Comparison of ENCODE assay signal across 18 cellular contexts in the genomic region with DNA sequence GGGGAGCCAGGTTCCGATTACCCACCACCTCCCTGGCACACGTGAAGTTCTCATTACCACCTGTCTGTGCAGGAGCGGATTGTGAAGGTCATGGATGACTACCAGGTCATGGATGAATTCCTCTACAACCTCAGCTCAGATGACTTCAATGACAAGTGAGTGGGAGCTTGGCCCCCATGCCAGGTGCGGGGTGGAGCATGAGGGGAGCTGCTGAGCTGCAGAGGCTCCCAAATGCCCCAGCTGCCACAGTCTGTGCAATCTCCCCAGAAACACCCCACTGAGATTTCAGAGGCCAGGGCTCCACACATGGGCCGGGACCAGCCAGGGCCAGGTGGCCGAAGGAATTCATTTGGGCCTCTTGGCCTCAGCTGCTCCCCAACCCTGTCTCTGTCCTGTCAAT.
"Had no signal": no experiment of that assay in that cellular context is flagged by ENCODE, and none has a peak within 500 bp of the region (broad histone marks: within the 10 kb centered on the region; RNA-seq: fewer than 3 reads in every experiment).

No MANE protein-coding gene starts in this region.

- FAIRE-seq: TTC549 had no signal

- H3K27ac Mint-ChIP-seq: activated naive CD4-positive, alpha-beta T cell treated with anti-CD3 and anti-CD28 coated beads, Interleukin-2, amount 50 U/mL, for 24 hours; activated T-cell treated with anti-CD3 and anti-CD28 coated beads, Interleukin-2, amount 50 U/mL, for 24 hours; brain; endodermal cell; natural killer cell treated with Interleukin-12 subunit alpha and Interleukin-12 subunit beta and Interleukin-15 and Interleukin-18, amount 100 ng/mL, for 72 hours had no signal

- ATAC-seq: left cardiac atrium; mucosa of descending colon; natural killer cell treated with Interleukin-12 subunit alpha and Interleukin-12 subunit beta and Interleukin-15 and Interleukin-18, amount 100 ng/mL, for 72 hours; sciatic nerve had no signal

- H3K9me3 ChIP-seq: mucosa of descending colon, suprapubic skin had no signal

- H3K4me3 Mint-ChIP-seq: activated naive CD4-positive, alpha-beta T cell treated with anti-CD3 and anti-CD28 coated beads, Interleukin-2, amount 50 U/mL, for 24 hours; activated T-cell treated with anti-CD3 and anti-CD28 coated beads, Interleukin-2, amount 50 U/mL, for 24 hours; brain; endodermal cell; natural killer cell treated with Interleukin-12 subunit alpha and Interleukin-12 subunit beta and Interleukin-15 and Interleukin-18, amount 100 ng/mL, for 72 hours had no signal

- H3K27ac ChIP-seq: suprapubic skin had no signal

- H3K9me3 Mint-ChIP-seq: activated naive CD4-positive, alpha-beta T cell treated with anti-CD3 and anti-CD28 coated beads, Interleukin-2, amount 50 U/mL, for 24 hours; activated T-cell treated with anti-CD3 and anti-CD28 coated beads, Interleukin-2, amount 50 U/mL, for 24 hours; brain; endodermal cell; natural killer cell treated with Interleukin-12 subunit alpha and Interleukin-12 subunit beta and Interleukin-15 and Interleukin-18, amount 100 ng/mL, for 72 hours had no signal

- H3K4me3 ChIP-seq: mucosa of descending colon, suprapubic skin had no signal

- H3K27me3 Mint-ChIP-seq: activated naive CD4-positive, alpha-beta T cell treated with anti-CD3 and anti-CD28 coated beads, Interleukin-2, amount 50 U/mL, for 24 hours; activated T-cell treated with anti-CD3 and anti-CD28 coated beads, Interleukin-2, amount 50 U/mL, for 24 hours; natural killer cell treated with Interleukin-12 subunit alpha and Interleukin-12 subunit beta and Interleukin-15 and Interleukin-18, amount 100 ng/mL, for 72 hours had no signal

- DNase-seq: activated CD4-positive, CD25-positive, alpha-beta regulatory T cell; activated effector memory CD4-positive, alpha-beta T cell treated with Interleukin-2 at 50 U/mL for 16 hours; activated T-cell treated with anti-CD3 and anti-CD28 coated beads, Interleukin-2, amount 50 U/mL, for 24 hours; amniotic stem cell; endodermal cell; erythroblast; left cardiac atrium; occipital lobe; stimulated activated CD4-positive, alpha-beta T cell treated with anti-CD3 and anti-CD28 coated beads, Interleukin-2, amount 100 ng/mL, for 24 hours; stimulated activated naive CD4-positive, alpha-beta T cell; T-helper 2 cell had no signal

- H3K36me3 Mint-ChIP-seq: brain; natural killer cell treated with Interleukin-12 subunit alpha and Interleukin-12 subunit beta and Interleukin-15 and Interleukin-18, amount 100 ng/mL, for 72 hours had no signal

- H3K27me3 ChIP-seq: suprapubic skin had no signal

- H3K4me1 Mint-ChIP-seq: activated naive CD4-positive, alpha-beta T cell treated with anti-CD3 and anti-CD28 coated beads, Interleukin-2, amount 50 U/mL, for 24 hours; endodermal cell had no signal
